ENCODE assay signal across 26 cellular contexts in the genomic region with DNA sequence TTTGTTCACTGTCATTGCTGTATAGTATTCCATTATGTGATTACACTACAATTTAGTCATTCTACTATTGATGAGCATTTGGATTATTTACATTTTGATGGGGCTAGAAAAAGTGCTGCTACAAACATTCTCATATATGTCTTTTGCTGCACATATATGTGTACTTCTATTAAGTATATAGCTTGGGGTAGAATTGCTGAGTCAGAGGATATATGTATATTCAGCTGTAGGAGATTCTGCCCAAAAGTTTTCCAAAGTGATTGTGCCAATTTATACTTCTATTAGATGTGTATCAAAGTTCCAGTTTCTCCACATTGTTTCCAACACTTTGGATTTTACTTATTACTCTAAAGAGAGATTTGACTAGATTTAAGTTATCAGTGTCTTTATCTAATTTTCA.
"Had no signal": no experiment of that assay in that cellular context is flagged by ENCODE, and none has a peak within 500 bp of the region (broad histone marks: within the 10 kb centered on the region; RNA-seq: fewer than 3 reads in every experiment).

No MANE protein-coding gene starts in this region.

- H3K36me3 ChIP-seq: left lung, lower lobe of right lung, right atrium auricular region, stomach, suprapubic skin, thoracic aorta, tibial artery, upper lobe of right lung had no signal

- ATAC-seq: left colon; left lung; lower lobe of right lung; naive thymus-derived CD8-positive, alpha-beta T cell; sciatic nerve; stimulated activated naive B cell treated with anti-CD40 and anti-IgM and Interleukin-4, amounts not matched to agents 10 μg/mL and 1 μg/mL and 100 μg/mL, for 72 hours; stimulated activated naive CD8-positive, alpha-beta T cell treated with anti-CD3 and anti-CD28 coated beads, Interleukin-15, Interleukin-2, amounts not matched to agents 100 U/mL and 50 U/mL, for 24 hours; upper lobe of right lung had no signal

- H3K4me3 ChIP-seq: left lung, lower lobe of right lung, right atrium auricular region, skin epidermis, stomach, suprapubic skin, thoracic aorta, tibial artery, upper lobe of right lung had no signal

- H3K4me1 ChIP-seq: left lung, upper lobe of right lung had no signal

- H3K27ac ChIP-seq: left lung, lower lobe of right lung, right atrium auricular region, skin epidermis, stomach, suprapubic skin, thoracic aorta, tibial artery, upper lobe of right lung had no signal

- H3K27me3 ChIP-seq: left lung, right atrium auricular region, stomach, suprapubic skin, tibial artery, upper lobe of right lung had no signal

- FAIRE-seq: islet of Langerhans, kidney, urothelium cell line had no signal

- DNase-seq: hypothalamus; immature natural killer cell; kidney; left colon; left lung; lower lobe of right lung; mesenchymal stem cell; naive thymus-derived CD8-positive, alpha-beta T cell; nucleus accumbens; stimulated activated CD4-positive, alpha-beta T cell treated with anti-CD3 and anti-CD28 coated beads, Interleukin-12 subunit alpha, Interleukin-12 subunit beta, amount 100 ng/mL, for 4 hours; stimulated activated CD4-positive, alpha-beta T cell treated with anti-CD3 and anti-CD28 coated beads, Interleukin-15, amount 100 ng/mL, for 24 hours; stimulated activated CD4-positive, alpha-beta T cell treated with anti-CD3 and anti-CD28 coated beads, Interleukin-2, amount 100 ng/mL, for 24 hours; stimulated activated CD4-positive, alpha-beta T cell treated with anti-CD3 and anti-CD28 coated beads, Interleukin-4, amount 100 ng/mL, for 1 hour; stimulated activated naive B cell treated with anti-CD40 and anti-IgM and Interleukin-4, amounts not matched to agents 10 μg/mL and 1 μg/mL and 100 μg/mL, for 72 hours; stimulated activated naive CD8-positive, alpha-beta T cell treated with anti-CD3 and anti-CD28 coated beads, Interleukin-15, Interleukin-2, amounts not matched to agents 100 U/mL and 50 U/mL, for 24 hours; stomach; tibial artery; trophoblast cell; upper lobe of right lung had no signal

- H3K9me3 ChIP-seq: left lung, lower lobe of right lung, right atrium auricular region, stomach, suprapubic skin, thoracic aorta, tibial artery, upper lobe of right lung had no signal
